12 cellular contexts compared by ENCODE assay signal in genomic region chr4:4333265-4333706, GRCh38. TPM values are rescaled to one million over a fixed set of nuclear protein-coding genes. Genes with fewer than 3 reads are reported as not detected.
DNase-seq lines count a peak whose midpoint lies in the region; ATAC-seq, FAIRE-seq and TF ChIP-seq lines count a peak whose summit lies in the region.
"Had no signal": no experiment of that assay in that cellular context is flagged by ENCODE, and none has a peak within 500 bp of the region (broad histone marks: within the 10 kb centered on the region; RNA-seq: fewer than 3 reads in every experiment).

No MANE protein-coding gene starts in this region.

- H3K36me3 ChIP-seq in BJ (ENCODE audit: control insufficient read depth, insufficient read depth, low read length) (no peaks in the 10 kb centered on the region), small intestine (ENCODE audit: control insufficient read depth in 2 of 2, insufficient read depth in 2 of 2, low read length in 2 of 2) (no peaks in the 10 kb centered on the region)
- H3K36me3 ChIP-seq: right lobe of liver had no signal

- no peaks in the 10 kb centered on the region for H3K9me3 Mint-ChIP-seq in memory B cell

- H3K4me3 Mint-ChIP-seq in memory B cell: no peak overlapping the region

- peaks cover 5% of the 10 kb centered on the region for H3K4me1 Mint-ChIP-seq in memory B cell

- CTCF ChIA-PET in BJ (lab: Yijun Ruan, JAX): interaction anchor here (0.6 to 2.2 kb wide), 8 partner anchors 13 to 85 kb away, joined by 3 to 14 read pairs (median 6); no protein-coding TSS in a partner anchor

- H3K27me3 ChIP-seq in BJ (ENCODE audit: control insufficient read depth, insufficient read depth, low read length) (peaks cover 9% of the 10 kb centered on the region), small intestine (ENCODE audit: control insufficient read depth in 2 of 2, insufficient read depth in 2 of 2, low read length in 2 of 2) (no peaks in the 10 kb centered on the region)
- H3K27me3 ChIP-seq: right lobe of liver had no signal

- 55 to 68% (median 61%) methylated on average over 11 of the region's 11 CpGs for WGBS in small intestine, 3 donors

- no peak overlapping the region for H3K27ac Mint-ChIP-seq in memory B cell

- peaks cover 3% of the 10 kb centered on the region for H3K36me3 Mint-ChIP-seq in memory B cell

- DNase-seq in BJ (ENCODE audit: low read depth) (peak; percentile 76), NCI-H2029 (lab: John Stamatoyannopoulos, UW) (peak; percentile 87), cardiac fibroblast (ENCODE audit: low read depth in 2 of 2) (peak; percentile 73 to 90), memory B cell (ENCODE audit: low spot score in 2 of 2) (no peak), small intestine (no peak)
- no peak for DNase-seq in central memory CD4-positive, alpha-beta T cell
- DNase-seq: activated CD8-positive, alpha-beta memory T cell treated with anti-CD3 and anti-CD28 coated beads, Interleukin-2, amount 50 U/mL, for 48 hours; SIG-M5; stimulated activated naive CD4-positive, alpha-beta T cell treated with Interleukin-2 at 50 U/mL for 16 hours had no signal

- H3K27ac ChIP-seq in small intestine (ENCODE audit: low read depth in 1 of 2, low read length in 1 of 2): no peak overlapping the region
- H3K27ac ChIP-seq: right lobe of liver had no signal

- TF ChIP-seq CTCF in BJ (IDR thresholded peaks at IDR 0.05; ENCODE audit: insufficient read depth, low read depth, low read length): no peak
- no peak for TF ChIP-seq CTCF in cardiac fibroblast (IDR thresholded peaks at IDR 0.05; ENCODE audit: low read depth, low read length)

- POLR2A ChIA-PET in BJ (lab: Charles Lee): interaction anchor here (1.1 kb wide), 1 partner anchor 85 kb away, joined by 7 read pairs; the partner anchor contains the start of gene TMEM128

- peaks cover 11% of the 10 kb centered on the region for H3K27me3 Mint-ChIP-seq in memory B cell

- H3K4me3 ChIP-seq in BJ (ENCODE audit: low read depth, low read length) (no peak overlapping the region), cardiac fibroblast (replicated peaks in 1 of 2; ENCODE audit: low read depth in 2 of 2, low read length in 2 of 2) (peak overlapping the region in 1 of 2 donors; percentile 14), small intestine (ENCODE audit: low read depth in 1 of 2, low read length in 2 of 2) (no peak overlapping the region)
- H3K4me3 ChIP-seq: right lobe of liver had no signal

- no peak for FAIRE-seq in small intestine (lab: Jason Lieb, UNC)

- no peaks in the 10 kb centered on the region for H3K9me3 ChIP-seq in small intestine (ENCODE audit: control insufficient read depth, low read depth)
- H3K9me3 ChIP-seq: right lobe of liver had no signal

- H3K4me1 ChIP-seq in small intestine (ENCODE audit: control insufficient read depth in 2 of 2, insufficient read depth in 1 of 2, low read depth in 1 of 2, low read length in 1 of 2): no peaks in the 10 kb centered on the region
- H3K4me1 ChIP-seq: right lobe of liver had no signal

- ATAC-seq in memory B cell (ENCODE audit: low read depth): peak; percentile 31
- ATAC-seq in HG03378 (IDR thresholded peaks at IDR 0.05; ENCODE audit: unreplicated experiment): no peak
- ATAC-seq in GM21528 (IDR thresholded peaks at IDR 0.05; ENCODE audit: low FRiP score, unreplicated experiment): no peak

RNA-seq across cellular contexts. Expression of gene ZBTB49, which starts 43.2 kb away (rescaled TPM):
- polyA plus RNA-seq in BJ (2011; rRNA removed): 1.9 and 2.5 TPM in 2 replicates
- polyA minus RNA-seq in BJ (2011; rRNA and poly(A)+ RNA removed): 4.0 and 4.7 TPM in 2 replicates
- 1 to 10 TPM; 1.8 to 2.7 (median 2.4) TPM for polyA plus RNA-seq in small intestine

RNA-seq across cellular contexts. Expression of gene LYAR, which starts 43.3 kb away (rescaled TPM):
- polyA plus RNA-seq in BJ (2011; rRNA removed) (2.4 and 4.6 TPM in 2 replicates), small intestine (10 to 100 TPM in 1 of 3 donors, 1 to 10 TPM in 2; 4.5 to 19.7 (median 7.6) TPM)
- polyA minus RNA-seq in BJ (2011; rRNA and poly(A)+ RNA removed): 0.90 and 1.1 TPM in 2 replicates

RNA-seq across cellular contexts. Expression of gene NSG1, which starts 53.6 kb away (rescaled TPM):
- polyA plus RNA-seq in BJ (2011; rRNA removed) (0.17 TPM in 1 of 2 replicates, not detected in the other), small intestine (1 to 10 TPM in 1 of 3 donors, under 1 TPM in 1, not detected in 1; 0.27 to 8.2 TPM)
- polyA minus RNA-seq in BJ (2011; rRNA and poly(A)+ RNA removed): not detected in 2 replicates

Comparison
In these comparisons a context has a peak if more than half of its experiments do, and no peak if none do; other contexts are left out.
1. DNase-seq: peak in BJ (single experiment), NCI-H2029 (single experiment) and cardiac fibroblast (2 of 2); none in memory B cell (0 of 2), small intestine (single experiment) and central memory CD4-positive, alpha-beta T cell (single experiment).